In the genomic region with DNA sequence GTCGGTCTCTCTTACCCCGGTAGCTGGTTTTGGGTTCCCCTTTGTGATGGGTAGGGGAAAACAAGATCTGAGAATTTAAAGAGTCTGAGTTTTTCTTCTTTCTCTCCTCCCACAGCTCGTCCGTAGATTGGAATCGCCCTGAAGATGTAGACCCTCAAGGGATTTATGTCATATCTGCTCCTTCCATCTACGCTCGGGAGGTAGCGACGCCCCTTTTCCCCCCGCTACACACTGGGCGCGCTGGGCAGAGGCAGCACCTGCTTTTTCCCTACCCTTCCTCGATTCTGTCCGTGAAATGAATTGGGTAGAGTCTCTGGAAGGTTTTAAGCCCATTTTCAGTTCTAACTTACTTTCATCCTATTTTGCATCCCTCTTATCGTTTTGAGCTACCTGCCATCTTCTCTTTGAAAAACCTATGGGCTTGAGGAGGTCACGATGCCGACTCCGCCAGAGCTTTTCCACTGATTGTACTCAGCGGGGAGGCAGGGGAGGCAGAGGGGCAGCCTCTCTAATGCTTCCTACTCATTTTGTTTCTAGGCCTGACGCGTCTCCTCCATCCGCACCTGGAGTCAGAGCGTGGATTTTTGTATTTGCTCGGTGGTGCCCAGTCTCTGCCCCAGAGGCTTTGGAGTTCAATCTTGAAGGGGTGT, we compare ENCODE assay signal across 10 cellular contexts. TPM values are rescaled to one million over a fixed set of nuclear protein-coding genes. Genes with fewer than 3 reads are reported as not detected.
DNase-seq lines count a peak whose midpoint lies in the region; ATAC-seq and TF ChIP-seq lines count a peak whose summit lies in the region.
"Had no signal": no experiment of that assay in that cellular context is flagged by ENCODE, and none has a peak within 500 bp of the region (broad histone marks: within the 10 kb centered on the region; RNA-seq: fewer than 3 reads in every experiment).

No MANE protein-coding gene starts in this region.

- DNase-seq in cardiac muscle cell (ENCODE audit: low read depth in 1 of 2, low spot score in 1 of 2) (no peak), left ventricle myocardium superior (no peak), iPS DF 6.9 (ENCODE audit: low read depth, low spot score) (no peak), SKM-1 treated with dmso at 0.1 percent for 144 hours (lab: John Stamatoyannopoulos, UW; ENCODE audit: unreplicated experiment) (no peak)
- DNase-seq in activated CD4-positive, alpha-beta memory T cell treated with anti-CD3 and anti-CD28 coated beads for 36 hours = no peak
- DNase-seq: activated gamma-delta T cell treated with Interleukin-2 at 50 U/mL for 16 hours had no signal

- H3K27ac Mint-ChIP-seq in activated CD4-positive, alpha-beta memory T cell treated with anti-CD3 and anti-CD28 coated beads for 36 hours = no peak overlapping the region

- no peaks in the 10 kb centered on the region for H3K9me3 Mint-ChIP-seq in activated CD4-positive, alpha-beta memory T cell treated with anti-CD3 and anti-CD28 coated beads for 36 hours

- POLR2A ChIA-PET in activated CD4-positive, alpha-beta memory T cell treated with anti-CD3 and anti-CD28 coated beads for 36 hours (lab: Charles Lee) = interaction anchor here (0.6 to 2.2 kb wide), 3 partner anchors 11 to 72 kb away, joined by 3 to 6 read pairs (median 4); partner anchors contain the start of gene RPS16

- intact Hi-C loops in left ventricle myocardium superior (cut with micrococcal nuclease) = no loop called here
- intact Hi-C loops in activated CD4-positive, alpha-beta memory T cell treated with anti-CD3 and anti-CD28 coated beads for 36 hours (cut with micrococcal nuclease) = no loop called here

- no peaks in the 10 kb centered on the region for H3K4me1 ChIP-seq in cardiac muscle cell (ENCODE audit: low read depth)
- no peaks in the 10 kb centered on the region for H3K4me1 ChIP-seq in iPS DF 6.9 (ENCODE audit: control insufficient read depth, insufficient read depth, low read length)
- H3K4me1 ChIP-seq in stomach smooth muscle (ENCODE audit: control insufficient read depth, insufficient read depth, low read length) = peaks cover 9% of the 10 kb centered on the region

- H3K9me3 ChIP-seq in cardiac muscle cell (ENCODE audit: low read depth) = no peaks in the 10 kb centered on the region
- H3K9me3 ChIP-seq in iPS DF 6.9 (ENCODE audit: control insufficient read depth, insufficient read depth, low read length) = no peaks in the 10 kb centered on the region
- no peaks in the 10 kb centered on the region for H3K9me3 ChIP-seq in stomach smooth muscle (ENCODE audit: control insufficient read depth in 2 of 2, low read length in 2 of 2)

- peaks cover 22% of the 10 kb centered on the region for H3K4me1 Mint-ChIP-seq in activated CD4-positive, alpha-beta memory T cell treated with anti-CD3 and anti-CD28 coated beads for 36 hours (ENCODE audit: low read depth)

- H3K27ac ChIP-seq in cardiac muscle cell (no peak overlapping the region), iPS DF 6.9 (ENCODE audit: low read length) (no peak overlapping the region), stomach smooth muscle (ENCODE audit: low read length) (no peak overlapping the region)

- WGBS in iPS DF 6.9 (ENCODE audit: insufficient coverage, insufficient read length) = no CpG with 5 or more reads among the region's 24 CpGs

- CTCF ChIA-PET in activated CD4-positive, alpha-beta memory T cell treated with anti-CD3 and anti-CD28 coated beads for 36 hours (lab: Charles Lee) = interaction anchor here (1.4 to 4.2 kb wide), 4 partner anchors 10 to 67 kb away, joined by 3 to 19 read pairs (median 8); partner anchors contain the start of gene EID2B

- H3K4me3 ChIP-seq in cardiac muscle cell (peak overlapping the region; percentile 47), iPS DF 6.9 (ENCODE audit: low read length) (peak overlapping the region; percentile 41; the same call in 1 of the 2 replicates), stomach smooth muscle (ENCODE audit: low read length in 2 of 2) (peak overlapping the region; percentile 38 to 61)
- H3K4me3 ChIP-seq: lung had no signal

- no peak for TF ChIP-seq CTCF in cardiac muscle cell (IDR thresholded peaks at IDR 0.05; ENCODE audit: low read depth, low read length)

- H3K27me3 ChIP-seq in cardiac muscle cell = peaks cover 15% of the 10 kb centered on the region
- peaks cover 23% of the 10 kb centered on the region for H3K27me3 ChIP-seq in iPS DF 6.9 (ENCODE audit: control insufficient read depth, insufficient read depth, low read length)
- H3K27me3 ChIP-seq in stomach smooth muscle (ENCODE audit: control insufficient read depth in 1 of 2, insufficient read depth in 2 of 2, low read length in 2 of 2) = peaks cover 58 to 64% of the 10 kb centered on the region in 2 donors

- no peak overlapping the region for H3K9ac ChIP-seq in stomach smooth muscle (ENCODE audit: low read length in 2 of 2)

- ATAC-seq in left ventricle myocardium superior (no peak), HG02798 (IDR thresholded peaks at IDR 0.05; ENCODE audit: poor library complexity, unreplicated experiment) (no peak), GM21515 (IDR thresholded peaks at IDR 0.05; ENCODE audit: unreplicated experiment) (no peak)

- peak overlapping the region; percentile 73 for H3K4me3 Mint-ChIP-seq in activated CD4-positive, alpha-beta memory T cell treated with anti-CD3 and anti-CD28 coated beads for 36 hours

- H3K27me3 Mint-ChIP-seq in activated CD4-positive, alpha-beta memory T cell treated with anti-CD3 and anti-CD28 coated beads for 36 hours = peaks cover 43% of the 10 kb centered on the region

- peaks cover 1% of the 10 kb centered on the region for H3K36me3 Mint-ChIP-seq in activated CD4-positive, alpha-beta memory T cell treated with anti-CD3 and anti-CD28 coated beads for 36 hours

- H3K36me3 ChIP-seq in cardiac muscle cell (no peaks in the 10 kb centered on the region), iPS DF 6.9 (ENCODE audit: control insufficient read depth, insufficient read depth, low read length) (no peaks in the 10 kb centered on the region), stomach smooth muscle (ENCODE audit: control insufficient read depth in 2 of 2, insufficient read depth in 2 of 2, low read length in 2 of 2) (no peaks in the 10 kb centered on the region)

RNA-seq across cellular contexts. Expression of gene SELENOV, which starts 7.1 kb away (rescaled TPM):
- 2.0 and 4.3 TPM in 2 replicates for total RNA-seq in cardiac muscle cell
- 1.3 and 2.5 TPM in 2 replicates for polyA plus RNA-seq in cardiac muscle cell
- not detected for total RNA-seq in left ventricle myocardium superior
- not detected for total RNA-seq in activated CD4-positive, alpha-beta memory T cell treated with anti-CD3 and anti-CD28 coated beads for 36 hours
- total RNA-seq: lung had no signal
- polyA plus RNA-seq: lung had no signal

RNA-seq across cellular contexts. Expression of gene DLL3, which starts 9.1 kb away (rescaled TPM):
- total RNA-seq in cardiac muscle cell (8.0 and 11.7 TPM in 2 replicates), left ventricle myocardium superior (not detected)
- 12.2 and 13.9 TPM in 2 replicates for polyA plus RNA-seq in cardiac muscle cell
- under 1 TPM; 0.67 to 0.80 TPM for total RNA-seq in activated CD4-positive, alpha-beta memory T cell treated with anti-CD3 and anti-CD28 coated beads for 36 hours
- total RNA-seq: lung had no signal

RNA-seq across cellular contexts. Expression of gene EID2B, which starts 24.8 kb away (rescaled TPM):
- total RNA-seq in cardiac muscle cell = 9.5 and 17.5 TPM in 2 replicates
- 8.4 and 14.1 TPM in 2 replicates for polyA plus RNA-seq in cardiac muscle cell
- total RNA-seq in left ventricle myocardium superior = 2.0 TPM
- 1 to 10 TPM; 3.3 to 3.8 TPM for total RNA-seq in activated CD4-positive, alpha-beta memory T cell treated with anti-CD3 and anti-CD28 coated beads for 36 hours

RNA-seq across cellular contexts. Expression of gene TIMM50, which starts 27.2 kb away (rescaled TPM):
- total RNA-seq in cardiac muscle cell (80.4 and 108 TPM in 2 replicates), left ventricle myocardium superior (75.3 TPM)
- 93.3 and 101 TPM in 2 replicates for polyA plus RNA-seq in cardiac muscle cell
- 10 to 100 TPM; 83.1 to 86.7 TPM for total RNA-seq in activated CD4-positive, alpha-beta memory T cell treated with anti-CD3 and anti-CD28 coated beads for 36 hours

RNA-seq across cellular contexts. Expression of gene EID2, which starts 32.1 kb away (rescaled TPM):
- total RNA-seq in cardiac muscle cell = 20.3 and 44.5 TPM in 2 replicates
- polyA plus RNA-seq in cardiac muscle cell = 70.2 and 75.0 TPM in 2 replicates
- 9.9 TPM for total RNA-seq in left ventricle myocardium superior
- 10 to 100 TPM; 13.0 to 13.1 TPM for total RNA-seq in activated CD4-positive, alpha-beta memory T cell treated with anti-CD3 and anti-CD28 coated beads for 36 hours
